7 cellular contexts compared by ENCODE assay signal in genomic region chr20:36573798-36574277, GRCh38. TPM values are rescaled to one million over a fixed set of nuclear protein-coding genes. Genes with fewer than 3 reads are reported as not detected.
DNase-seq lines count a peak whose midpoint lies in the region; ATAC-seq lines count a peak whose summit lies in the region.

No MANE protein-coding gene starts in this region.

- H3K4me3 Mint-ChIP-seq in activated T-helper 2 cell treated with anti-CD3 and anti-CD28 coated beads, Interferon-gamma antibody, Interleukin-2, Interleukin-4, amounts not matched to agents 10 μg/mL and 5 μg/mL and 100 μg/mL, durations not matched to agents 14 hours and 24 hours and 36 hours (ENCODE audit: low read depth), result peak overlapping the region; percentile 57

- peaks cover 30% of the 10 kb centered on the region for H3K36me3 Mint-ChIP-seq in activated T-helper 2 cell treated with anti-CD3 and anti-CD28 coated beads, Interferon-gamma antibody, Interleukin-2, Interleukin-4, amounts not matched to agents 10 μg/mL and 5 μg/mL and 100 μg/mL, durations not matched to agents 14 hours and 24 hours and 36 hours (ENCODE audit: low read depth)

- DNase-seq in MV-4-11 (lab: John Stamatoyannopoulos, UW), result peak; percentile 46
- no peak for DNase-seq in activated T-helper 2 cell treated with anti-CD3 and anti-CD28 coated beads, Interferon-gamma antibody, Interleukin-2, Interleukin-4, amounts not matched to agents 10 μg/mL and 5 μg/mL and 100 μg/mL, durations not matched to agents 14 hours and 24 hours and 36 hours (ENCODE audit: low spot score)
- DNase-seq in Right ventricle myocardium superior, result peak; percentile 60
- DNase-seq in pons (ENCODE audit: low spot score), result peak; percentile 40
- no peak for DNase-seq in mucosa of gallbladder (ENCODE audit: low spot score)

- peak; percentile 11 for ATAC-seq in GM18511 (IDR thresholded peaks at IDR 0.05; ENCODE audit: unreplicated experiment)
- ATAC-seq in Right ventricle myocardium superior (ENCODE audit: poor library complexity), result peak; percentile 20
- no peak for ATAC-seq in HG03571 (IDR thresholded peaks at IDR 0.05; ENCODE audit: unreplicated experiment)

- H3K27ac Mint-ChIP-seq in activated T-helper 2 cell treated with anti-CD3 and anti-CD28 coated beads, Interferon-gamma antibody, Interleukin-2, Interleukin-4, amounts not matched to agents 10 μg/mL and 5 μg/mL and 100 μg/mL, durations not matched to agents 14 hours and 24 hours and 36 hours, result peak overlapping the region; percentile 55

- peaks cover 34% of the 10 kb centered on the region for H3K4me1 Mint-ChIP-seq in activated T-helper 2 cell treated with anti-CD3 and anti-CD28 coated beads, Interferon-gamma antibody, Interleukin-2, Interleukin-4, amounts not matched to agents 10 μg/mL and 5 μg/mL and 100 μg/mL, durations not matched to agents 14 hours and 24 hours and 36 hours (ENCODE audit: low read depth)

- intact Hi-C loops in activated T-helper 2 cell treated with anti-CD3 and anti-CD28 coated beads, Interferon-gamma antibody, Interleukin-2, Interleukin-4, amounts not matched to agents 10 μg/mL and 5 μg/mL and 100 μg/mL, durations not matched to agents 14 hours and 24 hours and 36 hours (cut with micrococcal nuclease), result loop anchor here (1.0 to 2.0 kb wide), 4 partner anchors 17 to 71 kb away; partner anchors contain the start of gene RAB5IF
- intact Hi-C loops in Right ventricle myocardium superior (cut with DNase I), result no loop called here

- H3K9me3 Mint-ChIP-seq in activated T-helper 2 cell treated with anti-CD3 and anti-CD28 coated beads, Interferon-gamma antibody, Interleukin-2, Interleukin-4, amounts not matched to agents 10 μg/mL and 5 μg/mL and 100 μg/mL, durations not matched to agents 14 hours and 24 hours and 36 hours, result no peaks in the 10 kb centered on the region

- no peaks in the 10 kb centered on the region for H3K27me3 Mint-ChIP-seq in activated T-helper 2 cell treated with anti-CD3 and anti-CD28 coated beads, Interferon-gamma antibody, Interleukin-2, Interleukin-4, amounts not matched to agents 10 μg/mL and 5 μg/mL and 100 μg/mL, durations not matched to agents 14 hours and 24 hours and 36 hours (ENCODE audit: low read depth)

RNA-seq across cellular contexts. Expression of gene TGIF2, which starts 0.4 kb away (rescaled TPM):
- total RNA-seq in activated T-helper 2 cell treated with anti-CD3 and anti-CD28 coated beads, Interferon-gamma antibody, Interleukin-2, Interleukin-4, amounts not matched to agents 10 μg/mL and 5 μg/mL and 100 μg/mL, durations not matched to agents 14 hours and 24 hours and 36 hours, result 44.3 and 50.6 TPM in 2 replicates
- 4.7 TPM for total RNA-seq in Right ventricle myocardium superior
- 11.7 TPM for total RNA-seq in mucosa of gallbladder

RNA-seq across cellular contexts. Expression of gene RAB5IF, which starts 31.7 kb away (rescaled TPM):
- total RNA-seq in activated T-helper 2 cell treated with anti-CD3 and anti-CD28 coated beads, Interferon-gamma antibody, Interleukin-2, Interleukin-4, amounts not matched to agents 10 μg/mL and 5 μg/mL and 100 μg/mL, durations not matched to agents 14 hours and 24 hours and 36 hours, result 94.5 and 99.0 TPM in 2 replicates
- total RNA-seq in Right ventricle myocardium superior (55.9 TPM), mucosa of gallbladder (109 TPM)

RNA-seq across cellular contexts. Expression of gene MYL9, which starts 32.5 kb away (rescaled TPM):
- 4.0 and 4.2 TPM in 2 replicates for total RNA-seq in activated T-helper 2 cell treated with anti-CD3 and anti-CD28 coated beads, Interferon-gamma antibody, Interleukin-2, Interleukin-4, amounts not matched to agents 10 μg/mL and 5 μg/mL and 100 μg/mL, durations not matched to agents 14 hours and 24 hours and 36 hours
- 1,602 TPM for total RNA-seq in Right ventricle myocardium superior
- 1,833 TPM for total RNA-seq in mucosa of gallbladder

Comparison
In these comparisons a context has a peak if more than half of its experiments do, and no peak if none do; other contexts are left out.
1. DNase-seq: peak in MV-4-11 (single experiment), Right ventricle myocardium superior (single experiment) and pons (single experiment); none in activated T-helper 2 cell treated with anti-CD3 and anti-CD28 coated beads, Interferon-gamma antibody, Interleukin-2, Interleukin-4, amounts not matched to agents 10 μg/mL and 5 μg/mL and 100 μg/mL, durations not matched to agents 14 hours and 24 hours and 36 hours (single experiment) and mucosa of gallbladder (single experiment).
2. RNA of gene MYL9, which starts 32.5 kb away (total RNA-seq): 1,833 TPM in mucosa of gallbladder (single experiment) and 1,602 TPM in Right ventricle myocardium superior (single experiment); 4.0 to 4.2 TPM in activated T-helper 2 cell treated with anti-CD3 and anti-CD28 coated beads, Interferon-gamma antibody, Interleukin-2, Interleukin-4, amounts not matched to agents 10 μg/mL and 5 μg/mL and 100 μg/mL, durations not matched to agents 14 hours and 24 hours and 36 hours; every median in the first group is over 100 times any median in the second.